In genomic region chr10:46098925-46099324, GRCh38 we compare ENCODE assay signal across 12 cellular contexts. TPM values are rescaled to one million over a fixed set of nuclear protein-coding genes. Genes with fewer than 3 reads are reported as not detected.
DNase-seq lines count a peak whose midpoint lies in the region; ATAC-seq and TF ChIP-seq lines count a peak whose summit lies in the region.
"Not testable (repeated sequence)": the region's sequence is repeated elsewhere in the genome, so short reads cannot be mapped to it uniquely, and the experiment has no call there.
"Had no signal": no experiment of that assay in that cellular context is flagged by ENCODE, and none has a peak within 500 bp of the region (broad histone marks: within the 10 kb centered on the region; RNA-seq: fewer than 3 reads in every experiment).

No MANE protein-coding gene starts in this region.

- H3K9me3 ChIP-seq in KOPT-K1 (ENCODE audit: insufficient read depth, low read length, poor library complexity, severe bottlenecking); esophagus muscularis mucosa: not testable (repeated sequence)

- WGBS in esophagus muscularis mucosa, result 71% methylated on average over 1 of the region's 4 CpGs

- H3K9me3 Mint-ChIP-seq in activated B cell treated with CpG ODN at 0.5 μM for 24 hours; activated CD8-positive, alpha-beta T cell treated with anti-CD3 and anti-CD28 coated beads, Interleukin-2, amount 10 ng/mL, durations not matched to agents 7 days and 5 days (ENCODE audit: insufficient read depth); osteocyte (ENCODE audit: unreplicated experiment): not testable (repeated sequence)

- peaks cover 26% of the 10 kb centered on the region for H3K4me1 Mint-ChIP-seq in activated B cell treated with CpG ODN at 0.5 μM for 24 hours
- H3K4me1 Mint-ChIP-seq in activated CD8-positive, alpha-beta T cell treated with anti-CD3 and anti-CD28 coated beads, Interleukin-2, amount 10 ng/mL, durations not matched to agents 7 days and 5 days (ENCODE audit: low read depth); osteocyte (ENCODE audit: unreplicated experiment): not testable (repeated sequence)

- TF ChIP-seq EP300 in esophagus muscularis mucosa (IDR thresholded peaks at IDR 0.05), result not testable (repeated sequence)

- H3K36me3 Mint-ChIP-seq in activated B cell treated with CpG ODN at 0.5 μM for 24 hours (ENCODE audit: low read depth); activated CD8-positive, alpha-beta T cell treated with anti-CD3 and anti-CD28 coated beads, Interleukin-2, amount 10 ng/mL, durations not matched to agents 7 days and 5 days (ENCODE audit: low read depth); osteocyte (ENCODE audit: unreplicated experiment): not testable (repeated sequence)

- CTCF ChIA-PET in activated B cell treated with CpG ODN at 0.5 μM for 24 hours (lab: Charles Lee); activated CD8-positive, alpha-beta T cell treated with anti-CD3 and anti-CD28 coated beads, Interleukin-2, amount 10 ng/mL, durations not matched to agents 7 days and 5 days (lab: Charles Lee): not testable (repeated sequence)

- peak overlapping the region; percentile 24 for H3K27ac Mint-ChIP-seq in activated B cell treated with CpG ODN at 0.5 μM for 24 hours
- peak overlapping the region; percentile 55 for H3K27ac Mint-ChIP-seq in activated CD8-positive, alpha-beta T cell treated with anti-CD3 and anti-CD28 coated beads, Interleukin-2, amount 10 ng/mL, durations not matched to agents 7 days and 5 days
- not testable (repeated sequence) for H3K27ac Mint-ChIP-seq in osteocyte (ENCODE audit: unreplicated experiment)

- H3K36me3 ChIP-seq in KOPT-K1 (ENCODE audit: insufficient read depth, low read length); esophagus muscularis mucosa: not testable (repeated sequence)

- POLR2A ChIA-PET in activated B cell treated with CpG ODN at 0.5 μM for 24 hours (lab: Charles Lee), result not testable (repeated sequence)
- POLR2A ChIA-PET in activated CD8-positive, alpha-beta T cell treated with anti-CD3 and anti-CD28 coated beads, Interleukin-2, amount 10 ng/mL, durations not matched to agents 7 days and 5 days (lab: Charles Lee), result interaction anchor here (0.7 kb wide), 1 partner anchor 98 kb away, joined by 4 read pairs; no protein-coding TSS in a partner anchor

- not testable (repeated sequence) for H3K27me3 ChIP-seq in esophagus muscularis mucosa

- not testable (repeated sequence) for H3K4me1 ChIP-seq in esophagus muscularis mucosa

- peak overlapping the region; percentile 95 for H3K27ac ChIP-seq in KOPT-K1 (ENCODE audit: low read depth, low read length, poor library complexity, severe bottlenecking)
- H3K27ac ChIP-seq in esophagus muscularis mucosa (replicated peaks in 1 of 4), result not testable (repeated sequence)

- TF ChIP-seq POLR2A in esophagus muscularis mucosa (IDR thresholded peaks at IDR 0.05; ENCODE audit: low read depth), result not testable (repeated sequence)

- not testable (repeated sequence) for H3K4me3 Mint-ChIP-seq in activated B cell treated with CpG ODN at 0.5 μM for 24 hours; activated CD8-positive, alpha-beta T cell treated with anti-CD3 and anti-CD28 coated beads, Interleukin-2, amount 10 ng/mL, durations not matched to agents 7 days and 5 days; osteocyte (ENCODE audit: unreplicated experiment)

- H3K27me3 Mint-ChIP-seq in activated B cell treated with CpG ODN at 0.5 μM for 24 hours; activated CD8-positive, alpha-beta T cell treated with anti-CD3 and anti-CD28 coated beads, Interleukin-2, amount 10 ng/mL, durations not matched to agents 7 days and 5 days (ENCODE audit: low read depth); osteocyte (ENCODE audit: unreplicated experiment): not testable (repeated sequence)

- intact Hi-C loops in activated B cell treated with CpG ODN at 0.5 μM for 24 hours (cut with micrococcal nuclease); esophagus muscularis mucosa (cut with DNase I): not testable (repeated sequence)

- ATAC-seq in activated B cell treated with CpG ODN at 0.5 μM for 24 hours (ENCODE audit: low read depth); activated CD8-positive, alpha-beta T cell treated with anti-CD3 and anti-CD28 coated beads, Interleukin-2, amount 10 ng/mL, durations not matched to agents 7 days and 5 days: not testable (repeated sequence)

- not testable (repeated sequence) for H3K4me3 ChIP-seq in esophagus muscularis mucosa

- TF ChIP-seq CTCF in activated B cell treated with CpG ODN at 0.5 μM for 24 hours (IDR thresholded peaks at IDR 0.05); esophagus muscularis mucosa (IDR thresholded peaks at IDR 0.05); osteocyte (IDR thresholded peaks at IDR 0.05): not testable (repeated sequence)

- not testable (repeated sequence) for DNase-seq in activated B cell treated with CpG ODN at 0.5 μM for 24 hours; activated CD8-positive, alpha-beta T cell treated with anti-CD3 and anti-CD28 coated beads, Interleukin-2, amount 10 ng/mL, durations not matched to agents 7 days and 5 days
- peak; percentile 75 for DNase-seq in esophagus muscularis mucosa (ENCODE audit: extremely low spot score)
- DNase-seq in osteocyte (ENCODE audit: extremely low spot score, unreplicated experiment), result peak; percentile 56

RNA-seq across cellular contexts. Expression of gene MSMB, which starts 52.9 kb away (rescaled TPM):
- not detected in 2 replicates for total RNA-seq in activated B cell treated with CpG ODN at 0.5 μM for 24 hours
- total RNA-seq in activated CD8-positive, alpha-beta T cell treated with anti-CD3 and anti-CD28 coated beads, Interleukin-2, amount 10 ng/mL, durations not matched to agents 7 days and 5 days, result not detected
- total RNA-seq in esophagus muscularis mucosa, result not detected
- total RNA-seq in osteocyte, result not detected in 2 replicates
- total RNA-seq: A172; A673; CD8-positive, alpha-beta memory T cell; GM12878; GM23248; H1; H7 had no signal
